In the genomic region with DNA sequence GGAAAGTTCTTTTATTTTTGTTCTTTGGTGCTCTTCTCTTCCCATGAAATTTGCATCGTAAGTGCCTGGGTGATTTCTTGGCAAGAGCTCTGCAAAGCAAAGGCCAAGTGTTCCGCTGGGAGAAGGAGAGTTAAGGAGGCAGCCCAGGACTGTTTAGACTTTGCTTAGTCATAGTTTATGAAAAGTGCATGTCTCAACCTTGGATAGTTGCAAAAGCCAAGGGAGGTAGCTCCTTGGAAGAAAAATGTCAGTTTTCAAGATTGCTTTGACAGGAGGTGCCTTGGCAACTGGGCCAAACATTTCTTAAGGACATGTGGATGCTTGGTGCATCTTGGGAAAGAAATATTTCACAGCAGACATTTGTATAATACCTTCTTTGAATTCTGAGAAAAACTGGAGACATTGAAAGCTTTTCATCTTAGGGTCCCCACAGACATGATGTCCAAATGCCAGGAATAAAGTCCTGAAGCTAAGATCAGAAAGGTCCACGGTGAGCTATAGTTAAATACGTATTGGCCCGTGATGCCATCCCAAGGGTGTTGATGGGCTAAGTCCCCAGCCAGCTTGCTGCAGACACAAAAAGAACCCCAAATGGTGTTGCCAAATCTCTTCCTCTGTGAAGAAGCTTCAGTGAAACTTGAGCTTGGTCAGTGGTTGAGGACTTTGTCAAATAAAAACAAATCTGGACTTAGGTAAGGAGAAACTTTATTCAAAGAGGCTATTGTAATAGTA, we compare ENCODE assay signal across 10 cellular contexts.
DNase-seq lines count a peak whose midpoint lies in the region; ATAC-seq and TF ChIP-seq lines count a peak whose summit lies in the region.
"Had no signal": no experiment of that assay in that cellular context is flagged by ENCODE, and none has a peak within 500 bp of the region (broad histone marks: within the 10 kb centered on the region; RNA-seq: fewer than 3 reads in every experiment).

No MANE protein-coding gene starts in this region.

- 52 to 59% methylated on average over 5 of the region's 5 CpGs for WGBS in heart right ventricle, 2 donors

- no peak overlapping the region for H3K9ac ChIP-seq in adipocyte (ENCODE audit: low read length)

- H3K27me3 ChIP-seq in adipocyte (replicated peaks; ENCODE audit: control insufficient read depth, insufficient read depth, low read length) (no peaks in the 10 kb centered on the region), heart right ventricle (no peaks in the 10 kb centered on the region), Peyer's patch (no peaks in the 10 kb centered on the region), HAP-1 (ENCODE audit: low read depth) (no peaks in the 10 kb centered on the region)
- no peaks in the 10 kb centered on the region for H3K27me3 ChIP-seq in CD8-positive, alpha-beta memory T cell (ENCODE audit: insufficient read depth, low read length, poor library complexity, severe bottlenecking)
- H3K27me3 ChIP-seq: spleen had no signal

- H3K4me3 Mint-ChIP-seq in CD8-positive, alpha-beta memory T cell, result no peak overlapping the region

- ATAC-seq in heart right ventricle, result peak; percentile 70 to 96 (median 86)

- no peak overlapping the region for H3K27ac ChIP-seq in heart right ventricle
- peak overlapping the region in 1 of 4 donors; percentile 20 for H3K27ac ChIP-seq in Peyer's patch
- H3K27ac ChIP-seq in CD8-positive, alpha-beta memory T cell (ENCODE audit: low read depth, low read length), result no peak overlapping the region
- H3K27ac ChIP-seq: spleen had no signal

- in situ Hi-C loops in HAP-1 (cut with MboI; ENCODE audit: low sequenced_read_pairs), result no loop called here

- H3K27me3 Mint-ChIP-seq in CD8-positive, alpha-beta memory T cell, result no peaks in the 10 kb centered on the region

- H3K36me3 Mint-ChIP-seq in CD8-positive, alpha-beta memory T cell, result no peaks in the 10 kb centered on the region

- H3K4me1 Mint-ChIP-seq in CD8-positive, alpha-beta memory T cell, result no peaks in the 10 kb centered on the region

- no peaks in the 10 kb centered on the region for H3K36me3 ChIP-seq in adipocyte (ENCODE audit: control insufficient read depth, insufficient read depth, low read length, severe bottlenecking)
- no peaks in the 10 kb centered on the region for H3K36me3 ChIP-seq in heart right ventricle
- no peaks in the 10 kb centered on the region for H3K36me3 ChIP-seq in Peyer's patch
- no peaks in the 10 kb centered on the region for H3K36me3 ChIP-seq in HAP-1 (replicated peaks)
- no peaks in the 10 kb centered on the region for H3K36me3 ChIP-seq in CD8-positive, alpha-beta memory T cell (ENCODE audit: insufficient read depth, low read length)
- H3K36me3 ChIP-seq: spleen had no signal

- intact Hi-C loops in heart right ventricle (cut with DNase I), result no loop called here

- H3K27ac Mint-ChIP-seq in CD8-positive, alpha-beta memory T cell, result no peak overlapping the region

- CTCF ChIA-PET in CD8-positive, alpha-beta memory T cell (lab: Charles Lee), result no interaction called here

- peaks cover 0 to 4% (median 0%) of the 10 kb centered on the region in 5 donors for H3K9me3 Mint-ChIP-seq in CD8-positive, alpha-beta memory T cell

- H3K4me3 ChIP-seq in adipocyte (ENCODE audit: low read length) (peak overlapping the region; percentile 57), heart right ventricle (no peak overlapping the region), skeletal muscle cell (ENCODE audit: low read depth, low read length) (no peak overlapping the region), Peyer's patch (no peak overlapping the region), HAP-1 (no peak overlapping the region)
- no peak overlapping the region for H3K4me3 ChIP-seq in CD8-positive, alpha-beta memory T cell (ENCODE audit: low read length)
- H3K4me3 ChIP-seq: spleen had no signal

- TF ChIP-seq POLR2A in Peyer's patch (IDR thresholded peaks at IDR 0.05), result no peak

- no peaks in the 10 kb centered on the region for H3K9me3 ChIP-seq in adipocyte (ENCODE audit: control insufficient read depth, low read length)
- H3K9me3 ChIP-seq in heart right ventricle, result peaks cover 0 to 13% (median 0%) of the 10 kb centered on the region in 11 donors
- H3K9me3 ChIP-seq in Peyer's patch, result no peaks in the 10 kb centered on the region
- no peaks in the 10 kb centered on the region; the same call in 1 of the 2 replicates for H3K9me3 ChIP-seq in HAP-1
- no peaks in the 10 kb centered on the region for H3K9me3 ChIP-seq in CD8-positive, alpha-beta memory T cell (ENCODE audit: low read length)

- no peak for TF ChIP-seq CTCF in heart right ventricle (IDR thresholded peaks at IDR 0.05)
- TF ChIP-seq CTCF in Peyer's patch (IDR thresholded peaks at IDR 0.05), result no peak

- DNase-seq in EH (ENCODE audit: low read depth), result peak; percentile 91
- DNase-seq in adipocyte (ENCODE audit: low read depth), result peak; percentile 94
- DNase-seq in heart right ventricle, result peak in 1 of 2 donors; percentile 34
- peak; percentile 97 for DNase-seq in skeletal muscle cell (ENCODE audit: low read depth)
- DNase-seq in Peyer's patch, result no peak
- no peak for DNase-seq in HAP-1 (ENCODE audit: low spot score in 2 of 2)
- no peak for DNase-seq in NCI-H69 (lab: John Stamatoyannopoulos, UW)
- DNase-seq in CD8-positive, alpha-beta memory T cell, result no peak
- DNase-seq: SHP77 treated with DMSO at 0.1 percent for 48 hours, spleen had no signal

- H3K4me1 ChIP-seq in adipocyte (ENCODE audit: control insufficient read depth, insufficient read depth, low read length) (peaks cover 16% of the 10 kb centered on the region), heart right ventricle (peaks cover 0 to 19% (median 13%) of the 10 kb centered on the region in 9 donors), Peyer's patch (no peaks in the 10 kb centered on the region), HAP-1 (no peaks in the 10 kb centered on the region)
- no peaks in the 10 kb centered on the region for H3K4me1 ChIP-seq in CD8-positive, alpha-beta memory T cell (ENCODE audit: insufficient read depth, low read length)
- H3K4me1 ChIP-seq: spleen had no signal

- POLR2A ChIA-PET in CD8-positive, alpha-beta memory T cell (lab: Charles Lee), result no interaction called here

Comparison
In these comparisons a context has a peak if more than half of its experiments do, and no peak if none do; other contexts are left out.
1. DNase-seq: peak in EH (single experiment), adipocyte (single experiment) and skeletal muscle cell (single experiment); none in Peyer's patch (0 of 3), HAP-1 (0 of 2), NCI-H69 (single experiment) and CD8-positive, alpha-beta memory T cell (0 of 5).